In genomic region chr1:117117697-117118096, GRCh38 we compare ENCODE assay signal across 15 cellular contexts. TPM values are rescaled to one million over a fixed set of nuclear protein-coding genes. Genes with fewer than 3 reads are reported as not detected.
A peak's percentile ranks its signal among the peaks of the same experiment; 100 is the strongest.
DNase-seq lines count a peak whose midpoint lies in the region; ATAC-seq and TF ChIP-seq lines count a peak whose summit lies in the region.
"Had no signal": no experiment of that assay in that cellular context is flagged by ENCODE, and none has a peak within 500 bp of the region (broad histone marks: within the 10 kb centered on the region; RNA-seq: fewer than 3 reads in every experiment).

No MANE protein-coding gene starts in this region.

- H3K36me3 Mint-ChIP-seq in T-helper 17 cell (ENCODE audit: low read depth) (peaks cover 2% of the 10 kb centered on the region), glutamatergic neuron (ENCODE audit: unreplicated experiment) (no peaks in the 10 kb centered on the region), mesothelial cell of epicardium (peaks cover 37% of the 10 kb centered on the region)

- H3K27me3 ChIP-seq in gastrocnemius medialis = no peaks in the 10 kb centered on the region

- H3K4me1 Mint-ChIP-seq in T-helper 17 cell (peaks cover 25% of the 10 kb centered on the region), glutamatergic neuron (ENCODE audit: low read depth, unreplicated experiment) (peaks cover 16% of the 10 kb centered on the region), mesothelial cell of epicardium (peaks cover 39% of the 10 kb centered on the region)

- in situ Hi-C loops in gastrocnemius medialis (cut with MboI; ENCODE audit: low sequenced_read_pairs in 4 of 4) = no loop called here

- ATAC-seq in T-helper 17 cell (no peak), gastrocnemius medialis (no peak)
- ATAC-seq: CD8-positive, alpha-beta T cell had no signal

- intact Hi-C loops in gastrocnemius medialis (cut with DNase I; ENCODE audit: low total_unique reads) = no loop called here

- peak overlapping the region; percentile 41 for H3K27ac Mint-ChIP-seq in T-helper 17 cell
- H3K27ac Mint-ChIP-seq in glutamatergic neuron (ENCODE audit: unreplicated experiment) = peak overlapping the region; percentile 14
- H3K27ac Mint-ChIP-seq in mesothelial cell of epicardium = peak overlapping the region; percentile 63
- H3K27ac Mint-ChIP-seq: B cell; CD8-positive, alpha-beta T cell; IgD-negative memory B cell had no signal

- no peak overlapping the region for H3K4me3 Mint-ChIP-seq in T-helper 17 cell
- no peak overlapping the region for H3K4me3 Mint-ChIP-seq in glutamatergic neuron (ENCODE audit: unreplicated experiment)
- H3K4me3 Mint-ChIP-seq in mesothelial cell of epicardium = no peak overlapping the region
- H3K4me3 Mint-ChIP-seq: B cell; CD8-positive, alpha-beta T cell; H9 had no signal

- TF ChIP-seq POLR2A in gastrocnemius medialis (IDR thresholded peaks at IDR 0.05) = no peak

- TF ChIP-seq CTCF in glutamatergic neuron (IDR thresholded peaks at IDR 0.05; ENCODE audit: partially characterized antibody, unreplicated experiment) (no peak), mesothelial cell of epicardium (IDR thresholded peaks at IDR 0.05; ENCODE audit: unreplicated experiment) (no peak), gastrocnemius medialis (IDR thresholded peaks at IDR 0.05 in 4 of 5, conservative IDR thresholded peaks at IDR 0.05 in 1 of 5) (no peak)

- no peaks in the 10 kb centered on the region for H3K27me3 Mint-ChIP-seq in T-helper 17 cell
- peaks cover 2% of the 10 kb centered on the region for H3K27me3 Mint-ChIP-seq in glutamatergic neuron (ENCODE audit: unreplicated experiment)
- no peaks in the 10 kb centered on the region for H3K27me3 Mint-ChIP-seq in mesothelial cell of epicardium (ENCODE audit: low read depth)
- H3K27me3 Mint-ChIP-seq: B cell, IgD-negative memory B cell had no signal

- H3K4me1 ChIP-seq in gastrocnemius medialis = peaks cover 47 to 61% of the 10 kb centered on the region in 2 donors

- H3K36me3 ChIP-seq in gastrocnemius medialis = peaks cover 0 to 32% of the 10 kb centered on the region in 2 donors

- peak overlapping the region in 3 of 4 donors; percentile 1 to 20 (median 20) for H3K4me3 ChIP-seq in gastrocnemius medialis
- H3K4me3 ChIP-seq: BLaER1 treated with 17β-estradiol and CSF1 and Interleukin-3, amounts not matched to agents 10 nM and 100 nM had no signal

- DNase-seq in T-helper 17 cell (no peak), glutamatergic neuron (no peak), mesothelial cell of epicardium (ENCODE audit: low spot score in 2 of 2, unreplicated experiment in 2 of 2) (no peak), gastrocnemius medialis (no peak), GOT3 (lab: John Stamatoyannopoulos, UW) (no peak), NCI-H2107 (lab: John Stamatoyannopoulos, UW) (no peak), HCEC 1CT (no peak)
- DNase-seq: Calu3; CD8-positive, alpha-beta T cell; DMS79 treated with DMSO at 0.1 percent for 48 hours; GF-D8; H9 had no signal

- H3K9me3 Mint-ChIP-seq in glutamatergic neuron (ENCODE audit: unreplicated experiment) (peaks cover 11% of the 10 kb centered on the region), mesothelial cell of epicardium (no peaks in the 10 kb centered on the region)
- H3K9me3 Mint-ChIP-seq: CD8-positive, alpha-beta T cell; IgD-negative memory B cell had no signal

- H3K9me3 ChIP-seq in T-helper 17 cell (ENCODE audit: control insufficient read depth, low read length, poor library complexity, severe bottlenecking) = no peaks in the 10 kb centered on the region
- no peaks in the 10 kb centered on the region for H3K9me3 ChIP-seq in gastrocnemius medialis
- H3K9me3 ChIP-seq: BLaER1 treated with 17β-estradiol and CSF1 and Interleukin-3, amounts not matched to agents 10 nM and 100 nM had no signal

- peak overlapping the region; percentile 87 to 97 (median 92) for H3K27ac ChIP-seq in gastrocnemius medialis
- H3K27ac ChIP-seq: BLaER1 treated with 17β-estradiol and CSF1 and Interleukin-3, amounts not matched to agents 10 nM and 100 nM had no signal

RNA-seq across cellular contexts. Expression of gene TRIM45, which starts 3.9 kb away (rescaled TPM):
- total RNA-seq in T-helper 17 cell (1 to 10 TPM; 1.0 to 1.4 TPM), glutamatergic neuron (ENCODE audit: unreplicated experiment) (6.7 TPM), mesothelial cell of epicardium (39.1 to 41.5 TPM (median 40.0 TPM) in 3 replicates), gastrocnemius medialis (1 to 10 TPM; 2.4 to 9.4 (median 5.2) TPM)

RNA-seq across cellular contexts. Expression of gene TTF2, which starts 57.6 kb away (rescaled TPM):
- 10 to 100 TPM; 49.2 to 50.9 TPM for total RNA-seq in T-helper 17 cell
- total RNA-seq in glutamatergic neuron (ENCODE audit: unreplicated experiment) = 19.3 TPM
- 38.4 to 40.6 TPM (median 40.6 TPM) in 3 replicates for total RNA-seq in mesothelial cell of epicardium
- 10 to 100 TPM in 3 of 4 donors, 1 to 10 TPM in 1; 9.7 to 15.2 (median 12.2) TPM for total RNA-seq in gastrocnemius medialis
